In genomic region chr11:63491240-63491587, GRCh38 we compare ENCODE assay signal across 10 cellular contexts. TPM values are rescaled to one million over a fixed set of nuclear protein-coding genes. Genes with fewer than 3 reads are reported as not detected.
A peak's percentile ranks its signal among the peaks of the same experiment; 100 is the strongest.
DNase-seq lines count a peak whose midpoint lies in the region; ATAC-seq and TF ChIP-seq lines count a peak whose summit lies in the region.
"Had no signal": no experiment of that assay in that cellular context is flagged by ENCODE, and none has a peak within 500 bp of the region (broad histone marks: within the 10 kb centered on the region; RNA-seq: fewer than 3 reads in every experiment).

No MANE protein-coding gene starts in this region.

- no peak for TF ChIP-seq CTCF in Calu3 (IDR thresholded peaks at IDR 0.05; ENCODE audit: unreplicated experiment)
- no peak for TF ChIP-seq CTCF in left ventricle myocardium inferior (IDR thresholded peaks at IDR 0.05; ENCODE audit: borderline replicate concordance)
- TF ChIP-seq CTCF in prostate gland (IDR thresholded peaks at IDR 0.05), result no peak

- CTCF ChIA-PET in Calu3 (lab: Charles Lee), result interaction anchor here (0.7 to 3.8 kb wide), 4 partner anchors 11 to 112 kb away, joined by 4 to 20 read pairs (median 6); no protein-coding TSS in a partner anchor

- no peak for DNase-seq in Calu3
- DNase-seq in activated T-helper 2 cell treated with anti-CD3 and anti-CD28 coated beads, Interferon-gamma antibody, Interleukin-2, Interleukin-4, amounts not matched to agents 10 μg/mL and 5 μg/mL and 100 μg/mL, durations not matched to agents 14 hours and 24 hours and 36 hours (ENCODE audit: low spot score), result no peak
- no peak for DNase-seq in left ventricle myocardium inferior
- DNase-seq in prostate gland (ENCODE audit: low spot score), result no peak
- no peak for DNase-seq in NCI-H1436 (lab: John Stamatoyannopoulos, UW)
- DNase-seq in EL, result no peak
- DNase-seq in glomerular visceral epithelial cell (ENCODE audit: extremely low spot score), result no peak
- DNase-seq: activated CD8-positive, alpha-beta memory T cell treated with anti-CD3 and anti-CD28 coated beads, Interleukin-2, amount 50 U/mL, for 48 hours had no signal

- H3K27ac ChIP-seq in left ventricle myocardium inferior (replicated peaks), result peak overlapping the region; percentile 54
- H3K27ac ChIP-seq in prostate gland, result peak overlapping the region; percentile 38 to 62

- H3K27me3 ChIP-seq in left ventricle myocardium inferior (ENCODE audit: low read depth) (peaks cover 3% of the 10 kb centered on the region), prostate gland (replicated peaks; ENCODE audit: insufficient read depth) (no peaks in the 10 kb centered on the region)

- no peak overlapping the region for H3K27ac Mint-ChIP-seq in Calu3 (ENCODE audit: unreplicated experiment)
- peak overlapping the region; percentile 78 for H3K27ac Mint-ChIP-seq in activated T-helper 2 cell treated with anti-CD3 and anti-CD28 coated beads, Interferon-gamma antibody, Interleukin-2, Interleukin-4, amounts not matched to agents 10 μg/mL and 5 μg/mL and 100 μg/mL, durations not matched to agents 14 hours and 24 hours and 36 hours

- H3K27me3 Mint-ChIP-seq in Calu3 (ENCODE audit: unreplicated experiment), result no peaks in the 10 kb centered on the region
- H3K27me3 Mint-ChIP-seq in activated T-helper 2 cell treated with anti-CD3 and anti-CD28 coated beads, Interferon-gamma antibody, Interleukin-2, Interleukin-4, amounts not matched to agents 10 μg/mL and 5 μg/mL and 100 μg/mL, durations not matched to agents 14 hours and 24 hours and 36 hours (ENCODE audit: low read depth), result peaks cover 62% of the 10 kb centered on the region

- ATAC-seq in HG03565 (IDR thresholded peaks at IDR 0.05; ENCODE audit: unreplicated experiment), result no peak

- peaks cover 52% of the 10 kb centered on the region for H3K4me1 Mint-ChIP-seq in Calu3 (ENCODE audit: low read depth, unreplicated experiment)
- peaks cover 28% of the 10 kb centered on the region for H3K4me1 Mint-ChIP-seq in activated T-helper 2 cell treated with anti-CD3 and anti-CD28 coated beads, Interferon-gamma antibody, Interleukin-2, Interleukin-4, amounts not matched to agents 10 μg/mL and 5 μg/mL and 100 μg/mL, durations not matched to agents 14 hours and 24 hours and 36 hours (ENCODE audit: low read depth)

- no peaks in the 10 kb centered on the region for H3K36me3 Mint-ChIP-seq in Calu3 (ENCODE audit: insufficient read depth, unreplicated experiment)
- peaks cover 6% of the 10 kb centered on the region for H3K36me3 Mint-ChIP-seq in activated T-helper 2 cell treated with anti-CD3 and anti-CD28 coated beads, Interferon-gamma antibody, Interleukin-2, Interleukin-4, amounts not matched to agents 10 μg/mL and 5 μg/mL and 100 μg/mL, durations not matched to agents 14 hours and 24 hours and 36 hours (ENCODE audit: low read depth)

- H3K4me1 ChIP-seq in left ventricle myocardium inferior (peaks cover 21% of the 10 kb centered on the region), prostate gland (replicated peaks) (no peaks in the 10 kb centered on the region)

- TF ChIP-seq POLR2A in prostate gland (IDR thresholded peaks at IDR 0.05), result no peak

- H3K9me3 ChIP-seq in left ventricle myocardium inferior (replicated peaks) (peaks cover 7% of the 10 kb centered on the region), prostate gland (no peaks in the 10 kb centered on the region)

- WGBS in prostate gland, result 3% methylated on average over 13 of the region's 13 CpGs

- H3K36me3 ChIP-seq in left ventricle myocardium inferior (no peaks in the 10 kb centered on the region), prostate gland (no peaks in the 10 kb centered on the region)

- peak overlapping the region; percentile 86 for H3K4me3 Mint-ChIP-seq in Calu3 (ENCODE audit: low read depth, unreplicated experiment)
- H3K4me3 Mint-ChIP-seq in activated T-helper 2 cell treated with anti-CD3 and anti-CD28 coated beads, Interferon-gamma antibody, Interleukin-2, Interleukin-4, amounts not matched to agents 10 μg/mL and 5 μg/mL and 100 μg/mL, durations not matched to agents 14 hours and 24 hours and 36 hours (ENCODE audit: low read depth), result peak overlapping the region; percentile 83

- intact Hi-C loops in Calu3 (cut with micrococcal nuclease; ENCODE audit: unreplicated experiment), result no loop called here
- intact Hi-C loops in activated T-helper 2 cell treated with anti-CD3 and anti-CD28 coated beads, Interferon-gamma antibody, Interleukin-2, Interleukin-4, amounts not matched to agents 10 μg/mL and 5 μg/mL and 100 μg/mL, durations not matched to agents 14 hours and 24 hours and 36 hours (cut with micrococcal nuclease), result loop anchor here (1.0 to 5.0 kb wide), 4 partner anchors 44 to 121 kb away; partner anchors contain the start of genes PLAAT3 and PLAAT4
- intact Hi-C loops in left ventricle myocardium inferior (cut with micrococcal nuclease), result no loop called here
- intact Hi-C loops in prostate gland (cut with DNase I), result loop anchor here (5.0 kb wide), 1 partner anchor 41 kb away; no protein-coding TSS in a partner anchor

- peaks cover 5% of the 10 kb centered on the region for H3K9me3 Mint-ChIP-seq in Calu3 (ENCODE audit: low read depth, unreplicated experiment)
- peaks cover 14% of the 10 kb centered on the region for H3K9me3 Mint-ChIP-seq in activated T-helper 2 cell treated with anti-CD3 and anti-CD28 coated beads, Interferon-gamma antibody, Interleukin-2, Interleukin-4, amounts not matched to agents 10 μg/mL and 5 μg/mL and 100 μg/mL, durations not matched to agents 14 hours and 24 hours and 36 hours

- no TSS peak for BruUV-seq in Calu3 (replicated peaks; lab: Mats Ljungman, UMichigan)

- H3K4me3 ChIP-seq in left ventricle myocardium inferior, result peak overlapping the region; percentile 70
- H3K4me3 ChIP-seq in prostate gland, result peak overlapping the region; percentile 31 to 35

RNA-seq across cellular contexts. Expression of gene PLAAT5, which starts 0.2 kb away (rescaled TPM):
- 0.42 and 0.57 TPM in 2 replicates for total RNA-seq in Calu3 (2022)
- total RNA-seq in activated T-helper 2 cell treated with anti-CD3 and anti-CD28 coated beads, Interferon-gamma antibody, Interleukin-2, Interleukin-4, amounts not matched to agents 10 μg/mL and 5 μg/mL and 100 μg/mL, durations not matched to agents 14 hours and 24 hours and 36 hours, result 0.64 and 0.80 TPM in 2 replicates
- 1.4 TPM for total RNA-seq in left ventricle myocardium inferior
- 10 to 100 TPM in 1 of 2 donors, not detected in 1; 25.7 TPM for total RNA-seq in prostate gland
- total RNA-seq: NCI-H460 had no signal

RNA-seq across cellular contexts. Expression of gene LGALS12, which starts 14.7 kb away (rescaled TPM):
- total RNA-seq in Calu3 (2022) (not detected in 2 replicates), left ventricle myocardium inferior (0.25 TPM), prostate gland (not detected)
- total RNA-seq in activated T-helper 2 cell treated with anti-CD3 and anti-CD28 coated beads, Interferon-gamma antibody, Interleukin-2, Interleukin-4, amounts not matched to agents 10 μg/mL and 5 μg/mL and 100 μg/mL, durations not matched to agents 14 hours and 24 hours and 36 hours, result 1.1 and 1.4 TPM in 2 replicates
- total RNA-seq: NCI-H460 had no signal

RNA-seq across cellular contexts. Expression of gene PLAAT4, which starts 45.4 kb away (rescaled TPM):
- total RNA-seq in Calu3 (2022) (157 and 269 TPM in 2 replicates), left ventricle myocardium inferior (15.5 TPM), prostate gland (10 to 100 TPM; 47.6 to 50.8 TPM)
- 41.4 and 45.7 TPM in 2 replicates for total RNA-seq in activated T-helper 2 cell treated with anti-CD3 and anti-CD28 coated beads, Interferon-gamma antibody, Interleukin-2, Interleukin-4, amounts not matched to agents 10 μg/mL and 5 μg/mL and 100 μg/mL, durations not matched to agents 14 hours and 24 hours and 36 hours
- total RNA-seq: NCI-H460 had no signal

Comparison
In these comparisons a context has a peak if more than half of its experiments do, and no peak if none do; other contexts are left out.
1. intact Hi-C loops: an anchor here in activated T-helper 2 cell treated with anti-CD3 and anti-CD28 coated beads, Interferon-gamma antibody, Interleukin-2, Interleukin-4, amounts not matched to agents 10 μg/mL and 5 μg/mL and 100 μg/mL, durations not matched to agents 14 hours and 24 hours and 36 hours (1.0 to 5.0 kb wide) and prostate gland (5.0 kb wide); none called in Calu3 and left ventricle myocardium inferior.